Comparison of ENCODE assay signal across 22 cellular contexts in the genomic region with DNA sequence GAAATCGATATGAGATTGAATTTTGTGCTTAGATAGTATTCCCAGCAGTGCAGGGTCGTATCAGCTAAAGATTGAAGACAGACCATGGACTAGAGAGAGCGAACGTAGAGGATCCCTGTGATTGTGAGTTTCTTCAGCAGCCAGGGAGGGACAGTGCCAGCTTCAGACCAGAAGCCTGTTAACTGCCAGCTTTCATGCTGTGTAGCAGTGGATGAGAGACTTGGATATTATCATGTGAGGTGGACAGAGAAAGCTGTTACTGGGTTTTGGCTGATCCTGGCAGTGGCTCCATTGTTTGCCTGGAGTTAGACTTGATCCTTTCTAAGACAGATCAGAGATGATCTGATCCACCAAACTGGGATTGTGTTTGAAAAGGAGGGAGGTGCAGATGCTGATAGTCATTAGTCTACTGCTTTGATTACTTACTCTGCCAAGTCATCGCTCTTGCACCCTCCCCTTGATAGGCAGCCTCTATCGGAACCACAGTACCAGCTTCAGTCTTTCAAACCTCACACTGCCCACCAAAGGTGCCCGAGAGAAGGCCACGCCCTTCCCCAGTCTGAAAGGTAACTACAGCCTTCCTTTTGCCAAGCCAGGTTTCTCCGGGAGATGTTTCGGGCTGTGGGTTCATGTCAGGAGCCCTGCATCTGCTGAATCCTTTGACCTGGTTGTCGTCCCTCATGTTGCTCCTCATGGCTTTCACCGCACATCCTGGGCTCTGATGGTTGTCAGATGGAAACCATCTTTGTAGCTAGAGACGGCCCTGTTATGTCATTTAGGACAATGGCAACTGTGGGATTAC. TPM values are rescaled to one million over a fixed set of nuclear protein-coding genes. Genes with fewer than 3 reads are reported as not detected.
DNase-seq lines count a peak whose midpoint lies in the region; ATAC-seq and TF ChIP-seq lines count a peak whose summit lies in the region.
"Had no signal": no experiment of that assay in that cellular context is flagged by ENCODE, and none has a peak within 500 bp of the region (broad histone marks: within the 10 kb centered on the region; RNA-seq: fewer than 3 reads in every experiment).

No MANE protein-coding gene starts in this region.

- no peak overlapping the region for H3K4me3 ChIP-seq in left ventricle myocardium inferior
- H3K4me3 ChIP-seq in effector memory CD4-positive, alpha-beta T cell (ENCODE audit: insufficient read depth, low read depth, low read length, poor library complexity, severe bottlenecking) = no peak overlapping the region
- H3K4me3 ChIP-seq: BLaER1, HAP-1 had no signal

- POLR2A ChIA-PET in CD4-positive, alpha-beta T cell (lab: Charles Lee) = interaction anchor here (0.7 kb wide), 1 partner anchor 16 kb away, joined by 4 read pairs; a partner anchor contains a TSS

- no peak for DNase-seq in activated naive CD8-positive, alpha-beta T cell treated with anti-CD3 and anti-CD28 coated beads for 36 hours
- DNase-seq in cerebellar cortex (ENCODE audit: low spot score) (peak; percentile 74), left ventricle myocardium inferior (no peak)
- no peak for DNase-seq in stimulated activated naive B cell treated with anti-CD40 and anti-IgM and Interleukin-4, amounts not matched to agents 10 μg/mL and 1 μg/mL and 100 μg/mL, for 72 hours
- no peak for DNase-seq in effector memory CD4-positive, alpha-beta T cell
- DNase-seq in CD4-positive, alpha-beta T cell = no peak
- DNase-seq: Calu3; CD8-positive, alpha-beta T cell; DMS79; IMR-90; NCI-H1417 treated with DMSO at 0.1 percent for 48 hours; NCI-H187 treated with DMSO at 0.1 percent for 48 hours; NCI-H2227 treated with DMSO at 0.1 percent for 48 hours; NCI-H510A treated with DMSO at 0.1 percent for 48 hours; NCI-H774; OCI-M1; SIG-M5 had no signal

- peaks cover 100% of the 10 kb centered on the region for H3K36me3 ChIP-seq in left ventricle myocardium inferior
- H3K36me3 ChIP-seq in effector memory CD4-positive, alpha-beta T cell (ENCODE audit: control insufficient read depth, insufficient read depth, low read length) = peaks cover 84% of the 10 kb centered on the region

- H3K27me3 ChIP-seq in left ventricle myocardium inferior (ENCODE audit: low read depth) = no peaks in the 10 kb centered on the region
- H3K27me3 ChIP-seq in effector memory CD4-positive, alpha-beta T cell (replicated peaks; ENCODE audit: control insufficient read depth, insufficient read depth, low read length, poor library complexity, severe bottlenecking) = no peaks in the 10 kb centered on the region
- H3K27me3 ChIP-seq in CD4-positive, alpha-beta T cell (ENCODE audit: control insufficient read depth, insufficient read depth, low read length) = no peaks in the 10 kb centered on the region
- H3K27me3 ChIP-seq: BLaER1 had no signal

- H3K9me3 Mint-ChIP-seq in activated naive CD8-positive, alpha-beta T cell (ENCODE audit: low read depth) = no peaks in the 10 kb centered on the region
- no peaks in the 10 kb centered on the region for H3K9me3 Mint-ChIP-seq in activated naive CD8-positive, alpha-beta T cell treated with anti-CD3 and anti-CD28 coated beads for 36 hours
- H3K9me3 Mint-ChIP-seq in stimulated activated naive B cell treated with anti-CD40 and anti-IgM and Interleukin-4, amounts not matched to agents 10 μg/mL and 1 μg/mL and 100 μg/mL, for 72 hours = no peaks in the 10 kb centered on the region
- H3K9me3 Mint-ChIP-seq in CD4-positive, alpha-beta T cell = no peaks in the 10 kb centered on the region
- H3K9me3 Mint-ChIP-seq: CD8-positive, alpha-beta T cell had no signal

- no peaks in the 10 kb centered on the region for H3K27me3 Mint-ChIP-seq in activated naive CD8-positive, alpha-beta T cell
- no peaks in the 10 kb centered on the region for H3K27me3 Mint-ChIP-seq in activated naive CD8-positive, alpha-beta T cell treated with anti-CD3 and anti-CD28 coated beads for 36 hours
- H3K27me3 Mint-ChIP-seq in stimulated activated naive B cell treated with anti-CD40 and anti-IgM and Interleukin-4, amounts not matched to agents 10 μg/mL and 1 μg/mL and 100 μg/mL, for 72 hours = no peaks in the 10 kb centered on the region
- H3K27me3 Mint-ChIP-seq in CD4-positive, alpha-beta T cell = no peaks in the 10 kb centered on the region

- no peak for ATAC-seq in stimulated activated naive B cell treated with anti-CD40 and anti-IgM and Interleukin-4, amounts not matched to agents 10 μg/mL and 1 μg/mL and 100 μg/mL, for 72 hours (replicated peaks)
- no peak for ATAC-seq in CD4-positive, alpha-beta T cell (ENCODE audit: poor library complexity)
- ATAC-seq in GM18520 (IDR thresholded peaks at IDR 0.05; ENCODE audit: unreplicated experiment) = no peak
- ATAC-seq: CD8-positive, alpha-beta T cell had no signal

- no peaks in the 10 kb centered on the region for H3K4me1 Mint-ChIP-seq in activated naive CD8-positive, alpha-beta T cell (ENCODE audit: low read depth)
- H3K4me1 Mint-ChIP-seq in activated naive CD8-positive, alpha-beta T cell treated with anti-CD3 and anti-CD28 coated beads for 36 hours = no peaks in the 10 kb centered on the region
- H3K4me1 Mint-ChIP-seq in stimulated activated naive B cell treated with anti-CD40 and anti-IgM and Interleukin-4, amounts not matched to agents 10 μg/mL and 1 μg/mL and 100 μg/mL, for 72 hours = no peaks in the 10 kb centered on the region
- H3K4me1 Mint-ChIP-seq in CD4-positive, alpha-beta T cell (ENCODE audit: low read depth) = no peaks in the 10 kb centered on the region

- peaks cover 11% of the 10 kb centered on the region for H3K36me3 Mint-ChIP-seq in activated naive CD8-positive, alpha-beta T cell
- peaks cover 15% of the 10 kb centered on the region for H3K36me3 Mint-ChIP-seq in activated naive CD8-positive, alpha-beta T cell treated with anti-CD3 and anti-CD28 coated beads for 36 hours
- H3K36me3 Mint-ChIP-seq in stimulated activated naive B cell treated with anti-CD40 and anti-IgM and Interleukin-4, amounts not matched to agents 10 μg/mL and 1 μg/mL and 100 μg/mL, for 72 hours = peaks cover 53 to 67% of the 10 kb centered on the region in 2 donors
- peaks cover 97% of the 10 kb centered on the region for H3K36me3 Mint-ChIP-seq in CD4-positive, alpha-beta T cell (ENCODE audit: low read depth)

- CTCF ChIA-PET in CD4-positive, alpha-beta T cell (lab: Charles Lee) = no interaction called here

- no peak for TF ChIP-seq CTCF in left ventricle myocardium inferior (IDR thresholded peaks at IDR 0.05; ENCODE audit: borderline replicate concordance)
- no peak for TF ChIP-seq CTCF in CD4-positive, alpha-beta T cell (IDR thresholded peaks at IDR 0.05)

- no peak overlapping the region for H3K4me3 Mint-ChIP-seq in activated naive CD8-positive, alpha-beta T cell
- no peak overlapping the region for H3K4me3 Mint-ChIP-seq in activated naive CD8-positive, alpha-beta T cell treated with anti-CD3 and anti-CD28 coated beads for 36 hours
- H3K4me3 Mint-ChIP-seq in stimulated activated naive B cell treated with anti-CD40 and anti-IgM and Interleukin-4, amounts not matched to agents 10 μg/mL and 1 μg/mL and 100 μg/mL, for 72 hours = no peak overlapping the region
- H3K4me3 Mint-ChIP-seq in CD4-positive, alpha-beta T cell = no peak overlapping the region
- H3K4me3 Mint-ChIP-seq: CD8-positive, alpha-beta T cell had no signal

- intact Hi-C loops in left ventricle myocardium inferior (cut with micrococcal nuclease) = no loop called here
- intact Hi-C loops in CD4-positive, alpha-beta T cell (cut with DNase I, micrococcal nuclease) = no loop called here

- peak overlapping the region; percentile 93 for H3K27ac ChIP-seq in left ventricle myocardium inferior (replicated peaks)
- no peak overlapping the region for H3K27ac ChIP-seq in effector memory CD4-positive, alpha-beta T cell (ENCODE audit: insufficient read depth, low read length, poor library complexity, severe bottlenecking)
- no peak overlapping the region for H3K27ac ChIP-seq in CD4-positive, alpha-beta T cell (ENCODE audit: low read depth, low read length)
- H3K27ac ChIP-seq: BLaER1, HL-60 had no signal

- H3K27ac Mint-ChIP-seq in activated naive CD8-positive, alpha-beta T cell = peak overlapping the region; percentile 22
- no peak overlapping the region for H3K27ac Mint-ChIP-seq in activated naive CD8-positive, alpha-beta T cell treated with anti-CD3 and anti-CD28 coated beads for 36 hours
- H3K27ac Mint-ChIP-seq in stimulated activated naive B cell treated with anti-CD40 and anti-IgM and Interleukin-4, amounts not matched to agents 10 μg/mL and 1 μg/mL and 100 μg/mL, for 72 hours = peak overlapping the region; percentile 37
- no peak overlapping the region for H3K27ac Mint-ChIP-seq in CD4-positive, alpha-beta T cell
- H3K27ac Mint-ChIP-seq: CD8-positive, alpha-beta T cell had no signal

- H3K4me1 ChIP-seq in left ventricle myocardium inferior = peaks cover 54% of the 10 kb centered on the region
- no peaks in the 10 kb centered on the region for H3K4me1 ChIP-seq in effector memory CD4-positive, alpha-beta T cell (ENCODE audit: control insufficient read depth, insufficient read depth, low read length, poor library complexity, severe bottlenecking)
- H3K4me1 ChIP-seq: BLaER1, HAP-1 had no signal

- H3K9me3 ChIP-seq in left ventricle myocardium inferior (replicated peaks) = no peaks in the 10 kb centered on the region
- H3K9me3 ChIP-seq in effector memory CD4-positive, alpha-beta T cell (ENCODE audit: control insufficient read depth, low read length) = no peaks in the 10 kb centered on the region
- no peaks in the 10 kb centered on the region for H3K9me3 ChIP-seq in CD4-positive, alpha-beta T cell (ENCODE audit: control insufficient read depth, low read length)
- H3K9me3 ChIP-seq: BLaER1, HAP-1 had no signal

RNA-seq across cellular contexts. Expression of a gene that starts 16.2 kb away (rescaled TPM):
- 10 to 100 TPM; 50.9 to 51.2 TPM for total RNA-seq in activated naive CD8-positive, alpha-beta T cell treated with anti-CD3 and anti-CD28 coated beads for 36 hours
- 40.9 TPM for total RNA-seq in left ventricle myocardium inferior
- 100 to 1,000 TPM; 161 to 178 TPM for total RNA-seq in CD4-positive, alpha-beta T cell

RNA-seq across cellular contexts. Expression of a gene that starts 28.4 kb away (rescaled TPM):
- total RNA-seq in activated naive CD8-positive, alpha-beta T cell treated with anti-CD3 and anti-CD28 coated beads for 36 hours = 1 to 10 TPM; 8.1 to 8.2 TPM
- total RNA-seq in left ventricle myocardium inferior = 11.7 TPM
- 1 to 10 TPM; 1.8 to 2.3 TPM for total RNA-seq in CD4-positive, alpha-beta T cell

RNA-seq across cellular contexts. Expression of a gene that starts 37.6 kb away (rescaled TPM):
- 10 to 100 TPM; 13.4 to 13.9 TPM for total RNA-seq in activated naive CD8-positive, alpha-beta T cell treated with anti-CD3 and anti-CD28 coated beads for 36 hours
- 17.7 TPM for total RNA-seq in left ventricle myocardium inferior
- 10 to 100 TPM; 16.8 to 17.2 TPM for total RNA-seq in CD4-positive, alpha-beta T cell

Comparison
In these comparisons a context has a peak if more than half of its experiments do, and no peak if none do; other contexts are left out.
1. H3K27ac Mint-ChIP-seq: peak in activated naive CD8-positive, alpha-beta T cell (single experiment) and stimulated activated naive B cell treated with anti-CD40 and anti-IgM and Interleukin-4, amounts not matched to agents 10 μg/mL and 1 μg/mL and 100 μg/mL, for 72 hours (single experiment); none in activated naive CD8-positive, alpha-beta T cell treated with anti-CD3 and anti-CD28 coated beads for 36 hours (single experiment) and CD4-positive, alpha-beta T cell (single experiment).